In the genomic region with DNA sequence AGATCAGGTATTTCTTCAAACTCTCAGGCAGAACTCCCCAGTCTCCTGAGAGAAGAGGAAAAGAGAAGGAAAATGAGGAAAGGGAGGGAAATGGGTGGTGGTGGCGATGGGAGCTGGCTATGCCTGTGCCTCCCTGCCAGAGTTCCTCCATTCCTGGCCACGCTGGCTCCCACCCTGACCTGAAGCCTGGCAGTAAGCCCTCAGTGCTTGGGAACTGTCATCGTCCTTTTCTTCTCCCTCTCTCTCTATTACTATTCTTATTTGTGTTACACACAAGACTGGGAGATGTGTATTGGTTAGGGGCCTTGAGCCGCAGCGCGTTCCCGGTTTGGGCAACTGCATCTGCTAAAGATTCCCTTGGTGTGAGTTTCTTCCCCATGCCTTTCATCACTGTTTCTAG, we compare ENCODE assay signal across 17 cellular contexts. TPM values are rescaled to one million over a fixed set of nuclear protein-coding genes. Genes with fewer than 3 reads are reported as not detected.
DNase-seq lines count a peak whose midpoint lies in the region; ATAC-seq, FAIRE-seq and TF ChIP-seq lines count a peak whose summit lies in the region.
"Had no signal": no experiment of that assay in that cellular context is flagged by ENCODE, and none has a peak within 500 bp of the region (broad histone marks: within the 10 kb centered on the region; RNA-seq: fewer than 3 reads in every experiment).

No MANE protein-coding gene starts in this region.

- H2AK5ac ChIP-seq in mesenchymal stem cell (ENCODE audit: low read length, severe bottlenecking) = no peak overlapping the region

- H3K14ac ChIP-seq in mesenchymal stem cell (ENCODE audit: low read length in 2 of 2) = no peak overlapping the region

- no peak overlapping the region for H3K4me3 Mint-ChIP-seq in activated CD4-positive, alpha-beta memory T cell treated with anti-CD3 and anti-CD28 coated beads for 36 hours
- no peak overlapping the region for H3K4me3 Mint-ChIP-seq in activated CD4-positive, alpha-beta memory T cell treated with anti-CD3 and anti-CD28 coated beads, Interleukin-2, amount 10 ng/mL, durations not matched to agents 7 days and 5 days
- no peak overlapping the region for H3K4me3 Mint-ChIP-seq in CD8-positive, alpha-beta T cell
- H3K4me3 Mint-ChIP-seq in astrocyte (ENCODE audit: unreplicated experiment) = no peak overlapping the region
- no peak overlapping the region for H3K4me3 Mint-ChIP-seq in WTC11
- H3K4me3 Mint-ChIP-seq: CD14-positive monocyte had no signal

- peaks cover 11% of the 10 kb centered on the region for H3K36me3 ChIP-seq in CD8-positive, alpha-beta T cell (ENCODE audit: insufficient read depth, low read length)
- peaks cover 13% of the 10 kb centered on the region for H3K36me3 ChIP-seq in astrocyte (ENCODE audit: insufficient read depth, low read length)
- H3K36me3 ChIP-seq in mesenchymal stem cell (ENCODE audit: control insufficient read depth in 1 of 2, insufficient read depth in 2 of 2, low read depth in 1 of 2, low read length in 2 of 2) = peaks cover 21 to 30% of the 10 kb centered on the region in 2 experiments

- peaks cover 28% of the 10 kb centered on the region for H3K4me1 Mint-ChIP-seq in activated CD4-positive, alpha-beta memory T cell treated with anti-CD3 and anti-CD28 coated beads for 36 hours (ENCODE audit: low read depth)
- H3K4me1 Mint-ChIP-seq in activated CD4-positive, alpha-beta memory T cell treated with anti-CD3 and anti-CD28 coated beads, Interleukin-2, amount 10 ng/mL, durations not matched to agents 7 days and 5 days = peaks cover 4% of the 10 kb centered on the region
- peaks cover 8% of the 10 kb centered on the region for H3K4me1 Mint-ChIP-seq in CD8-positive, alpha-beta T cell (ENCODE audit: low read depth)
- H3K4me1 Mint-ChIP-seq in astrocyte (ENCODE audit: low read depth, unreplicated experiment) = peaks cover 35% of the 10 kb centered on the region
- H3K4me1 Mint-ChIP-seq in WTC11 = no peaks in the 10 kb centered on the region

- H3K79me1 ChIP-seq in mesenchymal stem cell (replicated peaks; ENCODE audit: low read length, poor library complexity, severe bottlenecking) = peaks cover 24% of the 10 kb centered on the region

- no peak overlapping the region for H2BK120ac ChIP-seq in mesenchymal stem cell (ENCODE audit: low read depth, low read length)

- H3K27me3 ChIP-seq in CD8-positive, alpha-beta T cell (ENCODE audit: insufficient read depth, low read length) = no peaks in the 10 kb centered on the region
- no peaks in the 10 kb centered on the region for H3K27me3 ChIP-seq in astrocyte (ENCODE audit: insufficient read depth, low read length)
- no peaks in the 10 kb centered on the region for H3K27me3 ChIP-seq in mesenchymal stem cell (ENCODE audit: control insufficient read depth in 1 of 2, insufficient read depth in 1 of 2, low read length in 2 of 2)

- no peak for TF ChIP-seq CTCF in CD8-positive, alpha-beta T cell (IDR thresholded peaks at IDR 0.05)
- TF ChIP-seq CTCF in astrocyte (IDR thresholded peaks at IDR 0.05; ENCODE audit: insufficient read depth, low read depth, low read length) = no peak
- no peak for TF ChIP-seq CTCF in WTC11 (IDR thresholded peaks at IDR 0.05)

- intact Hi-C loops in activated CD4-positive, alpha-beta memory T cell treated with anti-CD3 and anti-CD28 coated beads for 36 hours (cut with micrococcal nuclease) = no loop called here
- intact Hi-C loops in CD8-positive, alpha-beta T cell (cut with DNase I, micrococcal nuclease) = no loop called here

- no peaks in the 10 kb centered on the region for H3K9me3 Mint-ChIP-seq in activated CD4-positive, alpha-beta memory T cell treated with anti-CD3 and anti-CD28 coated beads for 36 hours
- no peaks in the 10 kb centered on the region for H3K9me3 Mint-ChIP-seq in activated CD4-positive, alpha-beta memory T cell treated with anti-CD3 and anti-CD28 coated beads, Interleukin-2, amount 10 ng/mL, durations not matched to agents 7 days and 5 days
- H3K9me3 Mint-ChIP-seq in CD8-positive, alpha-beta T cell = no peaks in the 10 kb centered on the region
- H3K9me3 Mint-ChIP-seq in astrocyte (ENCODE audit: unreplicated experiment) (peaks cover 3% of the 10 kb centered on the region), WTC11 (peaks cover 15% of the 10 kb centered on the region)

- H3K4me2 ChIP-seq in astrocyte (ENCODE audit: low read length) = no peak overlapping the region
- H3K4me2 ChIP-seq in mesenchymal stem cell (ENCODE audit: low read length, poor library complexity, severe bottlenecking) = no peak overlapping the region

- H2AFZ ChIP-seq in astrocyte (ENCODE audit: low read depth, low read length) (no peak overlapping the region), mesenchymal stem cell (ENCODE audit: low read depth, low read length) (no peak overlapping the region)

- no peak for DNase-seq in activated CD4-positive, alpha-beta memory T cell treated with anti-CD3 and anti-CD28 coated beads for 36 hours
- no peak for DNase-seq in activated CD4-positive, alpha-beta memory T cell treated with anti-CD3 and anti-CD28 coated beads, Interleukin-2, amount 10 ng/mL, durations not matched to agents 7 days and 5 days
- no peak for DNase-seq in CD8-positive, alpha-beta T cell
- DNase-seq in astrocyte (ENCODE audit: low read depth) = no peak
- DNase-seq in mesenchymal stem cell = no peak
- DNase-seq in SIG-M5 (lab: John Stamatoyannopoulos, UW) = no peak
- no peak for DNase-seq in WTC11 (ENCODE audit: low spot score)
- no peak for DNase-seq in effector CD4-positive, alpha-beta T cell
- DNase-seq: DMS53, GF-D8 had no signal

- POLR2A ChIA-PET in activated CD4-positive, alpha-beta memory T cell treated with anti-CD3 and anti-CD28 coated beads for 36 hours (lab: Charles Lee) = no interaction called here
- POLR2A ChIA-PET in activated CD4-positive, alpha-beta memory T cell treated with anti-CD3 and anti-CD28 coated beads, Interleukin-2, amount 10 ng/mL, durations not matched to agents 7 days and 5 days (lab: Charles Lee) = no interaction called here
- POLR2A ChIA-PET in CD8-positive, alpha-beta T cell (lab: Charles Lee) = no interaction called here
- POLR2A ChIA-PET in WTC11 (lab: Charles Lee) = no interaction called here

- H3K79me2 ChIP-seq in astrocyte (ENCODE audit: insufficient read depth, low read length) = peaks cover 17% of the 10 kb centered on the region

- no peaks in the 10 kb centered on the region for H3K4me1 ChIP-seq in CD8-positive, alpha-beta T cell (ENCODE audit: insufficient read depth, low read length)
- H3K4me1 ChIP-seq in astrocyte (ENCODE audit: insufficient read depth, low read length) (peaks cover 17% of the 10 kb centered on the region), mesenchymal stem cell (ENCODE audit: control insufficient read depth, insufficient read depth, low read depth, low read length) (peaks cover 4% of the 10 kb centered on the region)
- H3K4me1 ChIP-seq: HAP-1 had no signal

- no peak overlapping the region for H3K23ac ChIP-seq in mesenchymal stem cell (ENCODE audit: low read length in 2 of 2)

- H3K27ac ChIP-seq in CD8-positive, alpha-beta T cell (ENCODE audit: low read depth, low read length) = no peak overlapping the region
- H3K27ac ChIP-seq in astrocyte (ENCODE audit: low read depth, low read length) = no peak overlapping the region
- H3K27ac ChIP-seq in mesenchymal stem cell (ENCODE audit: low read length, poor library complexity, severe bottlenecking) = no peak overlapping the region
- H3K27ac ChIP-seq: 22Rv1 had no signal

- no peaks in the 10 kb centered on the region for H3K9me3 ChIP-seq in CD8-positive, alpha-beta T cell (ENCODE audit: low read length)
- H3K9me3 ChIP-seq in astrocyte (ENCODE audit: insufficient read depth, low read depth, low read length) (no peaks in the 10 kb centered on the region), mesenchymal stem cell (ENCODE audit: control insufficient read depth, low read length) (no peaks in the 10 kb centered on the region)
- H3K9me3 ChIP-seq: HAP-1 had no signal

- no peak overlapping the region for H4K8ac ChIP-seq in mesenchymal stem cell (ENCODE audit: low read length)

- H2BK12ac ChIP-seq in mesenchymal stem cell (ENCODE audit: low read length in 2 of 2) = no peak overlapping the region

- H3K27me3 Mint-ChIP-seq in activated CD4-positive, alpha-beta memory T cell treated with anti-CD3 and anti-CD28 coated beads for 36 hours = no peaks in the 10 kb centered on the region
- H3K27me3 Mint-ChIP-seq in activated CD4-positive, alpha-beta memory T cell treated with anti-CD3 and anti-CD28 coated beads, Interleukin-2, amount 10 ng/mL, durations not matched to agents 7 days and 5 days = no peaks in the 10 kb centered on the region
- no peaks in the 10 kb centered on the region for H3K27me3 Mint-ChIP-seq in CD8-positive, alpha-beta T cell (ENCODE audit: low read depth)
- H3K27me3 Mint-ChIP-seq in astrocyte (ENCODE audit: low read depth, unreplicated experiment) (no peaks in the 10 kb centered on the region), WTC11 (ENCODE audit: low read depth) (no peaks in the 10 kb centered on the region)

- H4K20me1 ChIP-seq in astrocyte (ENCODE audit: insufficient read depth, low read length) = peaks cover 4% of the 10 kb centered on the region

- peaks cover 29% of the 10 kb centered on the region for H3K36me3 Mint-ChIP-seq in activated CD4-positive, alpha-beta memory T cell treated with anti-CD3 and anti-CD28 coated beads for 36 hours
- H3K36me3 Mint-ChIP-seq in activated CD4-positive, alpha-beta memory T cell treated with anti-CD3 and anti-CD28 coated beads, Interleukin-2, amount 10 ng/mL, durations not matched to agents 7 days and 5 days (ENCODE audit: low read depth) = peaks cover 41% of the 10 kb centered on the region
- peaks cover 65% of the 10 kb centered on the region for H3K36me3 Mint-ChIP-seq in CD8-positive, alpha-beta T cell
- H3K36me3 Mint-ChIP-seq in astrocyte (ENCODE audit: low read depth, unreplicated experiment) = peaks cover 19% of the 10 kb centered on the region
- H3K36me3 Mint-ChIP-seq in WTC11 = peaks cover 45% of the 10 kb centered on the region

- H3K18ac ChIP-seq in mesenchymal stem cell (ENCODE audit: low read depth in 1 of 2, low read length in 2 of 2) = no peak overlapping the region

- no peak overlapping the region for H2BK5ac ChIP-seq in mesenchymal stem cell (ENCODE audit: low read depth, low read length, poor library complexity, severe bottlenecking)

- FAIRE-seq in astrocyte (lab: Jason Lieb, UNC) = no peak
- FAIRE-seq: GM19239, H1, HepG2, HTR-8/SVneo had no signal

- WGBS in mesenchymal stem cell = 100% methylated on average over 4 of the region's 7 CpGs

- no peak overlapping the region for H3K4me3 ChIP-seq in CD8-positive, alpha-beta T cell (ENCODE audit: low read depth, low read length)
- H3K4me3 ChIP-seq in astrocyte (ENCODE audit: insufficient read depth, low read depth, low read length) (no peak overlapping the region), mesenchymal stem cell (ENCODE audit: insufficient read depth in 1 of 2, low read depth in 1 of 2, low read length in 2 of 2) (no peak overlapping the region)
- H3K4me3 ChIP-seq: HAP-1 had no signal

- CTCF ChIA-PET in activated CD4-positive, alpha-beta memory T cell treated with anti-CD3 and anti-CD28 coated beads for 36 hours (lab: Charles Lee) = no interaction called here
- CTCF ChIA-PET in activated CD4-positive, alpha-beta memory T cell treated with anti-CD3 and anti-CD28 coated beads, Interleukin-2, amount 10 ng/mL, durations not matched to agents 7 days and 5 days (lab: Charles Lee) = no interaction called here
- CTCF ChIA-PET in CD8-positive, alpha-beta T cell (lab: Charles Lee) = interaction anchor here (0.6 kb wide), 1 partner anchor 11 kb away, joined by 4 read pairs; no protein-coding TSS in a partner anchor
- CTCF ChIA-PET in WTC11 (lab: Charles Lee) = no interaction called here

- H3K9ac ChIP-seq in astrocyte (ENCODE audit: low read length) = no peak overlapping the region
- H3K9ac ChIP-seq in mesenchymal stem cell (ENCODE audit: low read length) = peak overlapping the region; percentile 92

- no peak overlapping the region for H3K4ac ChIP-seq in mesenchymal stem cell (ENCODE audit: low read depth in 1 of 2, low read length in 2 of 2)

- H4K91ac ChIP-seq in mesenchymal stem cell (ENCODE audit: low read length) = no peak overlapping the region

- ATAC-seq in CD8-positive, alpha-beta T cell = no peak
- no peak for ATAC-seq in WTC11
- ATAC-seq: HepG2 had no signal

- H3K27ac Mint-ChIP-seq in activated CD4-positive, alpha-beta memory T cell treated with anti-CD3 and anti-CD28 coated beads for 36 hours = peak overlapping the region; percentile 23
- no peak overlapping the region for H3K27ac Mint-ChIP-seq in activated CD4-positive, alpha-beta memory T cell treated with anti-CD3 and anti-CD28 coated beads, Interleukin-2, amount 10 ng/mL, durations not matched to agents 7 days and 5 days
- peak overlapping the region; percentile 45 for H3K27ac Mint-ChIP-seq in CD8-positive, alpha-beta T cell
- peak overlapping the region; percentile 63 for H3K27ac Mint-ChIP-seq in astrocyte (ENCODE audit: unreplicated experiment)
- no peak overlapping the region for H3K27ac Mint-ChIP-seq in WTC11

- H2BK15ac ChIP-seq in mesenchymal stem cell (ENCODE audit: low read depth, poor library complexity, severe bottlenecking) = no peak overlapping the region

RNA-seq across cellular contexts. Expression of a gene that starts 44.6 kb away (rescaled TPM):
- 10 to 100 TPM; 39.0 to 39.9 TPM for total RNA-seq in activated CD4-positive, alpha-beta memory T cell treated with anti-CD3 and anti-CD28 coated beads for 36 hours
- total RNA-seq in activated CD4-positive, alpha-beta memory T cell treated with anti-CD3 and anti-CD28 coated beads, Interleukin-2, amount 10 ng/mL, durations not matched to agents 7 days and 5 days = 10 to 100 TPM; 45.5 to 45.7 TPM
- 10 to 100 TPM; 45.2 to 48.0 TPM for total RNA-seq in CD8-positive, alpha-beta T cell
- 48.0 and 49.3 TPM in 2 replicates for total RNA-seq in astrocyte
- 28.0 TPM for polyA plus RNA-seq in mesenchymal stem cell (2013, experiment 1 of 2)
- polyA plus RNA-seq in mesenchymal stem cell (2013, experiment 2 of 2) = 26.8 TPM
- total RNA-seq in WTC11 (2021) = 37.4 to 41.1 TPM (median 39.3 TPM) in 3 replicates

Comparison
In these comparisons a context has a peak if more than half of its experiments do, and no peak if none do; other contexts are left out.
1. H3K27ac Mint-ChIP-seq: peak in activated CD4-positive, alpha-beta memory T cell treated with anti-CD3 and anti-CD28 coated beads for 36 hours (single experiment), CD8-positive, alpha-beta T cell (single experiment) and astrocyte (single experiment); none in activated CD4-positive, alpha-beta memory T cell treated with anti-CD3 and anti-CD28 coated beads, Interleukin-2, amount 10 ng/mL, durations not matched to agents 7 days and 5 days (single experiment) and WTC11 (single experiment).